1 cellular context compared by ENCODE assay signal in genomic region chr3:15269091-15269989, GRCh38.
A peak's percentile ranks its signal among the peaks of the same experiment; 100 is the strongest.
TF ChIP-seq lines count a peak whose summit lies in the region.

No MANE protein-coding gene starts in this region.

TF ChIP-seq in K562, 482 proteins besides CTCF, POLR2A, EP300 and RAD21 (continued from another document and continues in another):
- no peak for TF ChIP-seq HBP1 (CRISPR knock-in tag; IDR thresholded peaks at IDR 0.05)
- peak; percentile 51; the same call in 1 of the 2 replicates for TF ChIP-seq ZNF583 (CRISPR knock-in tag; IDR thresholded peaks at IDR 0.05)
- no peak for TF ChIP-seq PHB (CRISPR knock-in tag; IDR thresholded peaks at IDR 0.05)
- TF ChIP-seq SNIP1 (IDR thresholded peaks at IDR 0.05; ENCODE audit: low read depth): no peak
- no peak for TF ChIP-seq ZNF407 (IDR thresholded peaks at IDR 0.05; ENCODE audit: low read depth)
- TF ChIP-seq HMBOX1 (IDR thresholded peaks at IDR 0.05): peak; percentile 15; the same call in 1 of the 2 replicates
- TF ChIP-seq BRCA1 (IDR thresholded peaks at IDR 0.05): no peak
- TF ChIP-seq BRCA1 (CRISPR knock-in tag; IDR thresholded peaks at IDR 0.05): no peak
- TF ChIP-seq PHF8 (IDR thresholded peaks at IDR 0.05; ENCODE audit: borderline replicate concordance, low read length): peak; percentile 53; the same call in 1 of the 2 replicates
- TF ChIP-seq ZBED1 (IDR thresholded peaks at IDR 0.05): 0 out of 2 replicates have a peak, but pooled peaks have one; percentile 30
- TF ChIP-seq NCOA4 (IDR thresholded peaks at IDR 0.05; ENCODE audit: partially characterized antibody): no peak
- TF ChIP-seq TOE1 (IDR thresholded peaks at IDR 0.05; ENCODE audit: borderline replicate concordance): peak; percentile 55; the same call in 1 of the 2 replicates
- no peak for TF ChIP-seq TOE1 (CRISPR knock-in tag; IDR thresholded peaks at IDR 0.05; ENCODE audit: borderline replicate concordance, low read depth)
- peak; percentile 96 for TF ChIP-seq MAFG (tag; conservative IDR thresholded peaks at IDR 0.05)
- peak; percentile 62 for TF ChIP-seq DACH1 (IDR thresholded peaks at IDR 0.05; ENCODE audit: partially characterized antibody)
- peak; percentile 100 for TF ChIP-seq ATF3 (IDR thresholded peaks at IDR 0.05)
- peak; percentile 99 for TF ChIP-seq ATF3 (CRISPR knock-in tag; conservative IDR thresholded peaks at IDR 0.05)
- peak; percentile 85 for TF ChIP-seq FOXJ2 (tag; IDR thresholded peaks at IDR 0.05)
- peak in 1 of 2 experiments; percentile 81; a peak in 3 of 4 replicates for TF ChIP-seq TBL1XR1 (IDR thresholded peaks at IDR 0.05; ENCODE audit: low read length in 2 of 2)
- no peak for TF ChIP-seq ZNF764 (CRISPR knock-in tag; IDR thresholded peaks at IDR 0.05; ENCODE audit: low read depth)
- no peak for TF ChIP-seq REST (CRISPR knock-in tag; IDR thresholded peaks at IDR 0.05; ENCODE audit: low read depth)
- TF ChIP-seq RFX1 (IDR thresholded peaks at IDR 0.05): peak; percentile 30; the same call in 1 of the 2 replicates
- peak; percentile 96 for TF ChIP-seq RNF2 (IDR thresholded peaks at IDR 0.05)
- TF ChIP-seq ZNF280B (CRISPR knock-in tag; IDR thresholded peaks at IDR 0.05): no peak
- TF ChIP-seq CCAR2 (IDR thresholded peaks at IDR 0.05; ENCODE audit: low read depth, low read length): no peak
- peak in 1 of 2 experiments; percentile 79; a peak in 3 of 4 replicates for TF ChIP-seq MAZ (CRISPR knock-in tag; conservative IDR thresholded peaks at IDR 0.05 in 1 of 2, IDR thresholded peaks at IDR 0.05 in 1 of 2)
- 0 out of 2 replicates have a peak, but pooled peaks have one; percentile 40 for TF ChIP-seq ELK3 (CRISPR knock-in tag; IDR thresholded peaks at IDR 0.05)
- TF ChIP-seq MTF1 (CRISPR knock-in tag; IDR thresholded peaks at IDR 0.05; ENCODE audit: borderline replicate concordance): 0 out of 2 replicates have a peak, but pooled peaks have one; percentile 35
- TF ChIP-seq THRB (CRISPR knock-in tag; conservative IDR thresholded peaks at IDR 0.05): peak; percentile 46; the same call in 1 of the 2 replicates
- no peak for TF ChIP-seq ARID2 (IDR thresholded peaks at IDR 0.05)
- peak; percentile 77; the same call in 1 of the 2 replicates for TF ChIP-seq ZNF175 (CRISPR knock-in tag; IDR thresholded peaks at IDR 0.05; ENCODE audit: low read depth)
- peak; percentile 47; the same call in 1 of the 2 replicates for TF ChIP-seq GMEB1 (CRISPR knock-in tag; IDR thresholded peaks at IDR 0.05)
- TF ChIP-seq TAF7 (tag; IDR thresholded peaks at IDR 0.05): peak; percentile 48; the same call in 1 of the 2 replicates
- TF ChIP-seq RBM14 (IDR thresholded peaks at IDR 0.05; ENCODE audit: borderline replicate concordance, insufficient read depth, low read depth, low read length): no peak
- TF ChIP-seq GATAD2B (IDR thresholded peaks at IDR 0.05; ENCODE audit: borderline replicate concordance): no peak
- TF ChIP-seq ZNF696 (CRISPR knock-in tag; conservative IDR thresholded peaks at IDR 0.05): peak; percentile 48; the same call in 1 of the 2 replicates
